Comparison of ENCODE assay signal across 25 cellular contexts in genomic region chr9:110648698-110649097, GRCh38. TPM values are rescaled to one million over a fixed set of nuclear protein-coding genes. Genes with fewer than 3 reads are reported as not detected.
DNase-seq lines count a peak whose midpoint lies in the region; ATAC-seq, FAIRE-seq and TF ChIP-seq lines count a peak whose summit lies in the region.
"Had no signal": no experiment of that assay in that cellular context is flagged by ENCODE, and none has a peak within 500 bp of the region (broad histone marks: within the 10 kb centered on the region; RNA-seq: fewer than 3 reads in every experiment).

No MANE protein-coding gene starts in this region.

- 2% methylated on average over 4 of the region's 4 CpGs for WGBS in K562 (ENCODE audit: insufficient coverage, low coverage, missing lambda C conversion rate)
- 100% methylated on average over 2 of the region's 4 CpGs for WGBS in mesenchymal stem cell

- FAIRE-seq in K562 (lab: Jason Lieb, UNC), result no peak
- FAIRE-seq: GM12891, RCC 7860 had no signal

- H3K23ac ChIP-seq in mesenchymal stem cell (ENCODE audit: low read length in 2 of 2), result no peak overlapping the region

- DNase-seq in NB4 (ENCODE audit: low read depth) (peak; percentile 10), K562 (ENCODE audit: extremely low read depth in 1 of 4, low spot score in 3 of 4) (peak; percentile 1 to 17 (median 11)), mesenchymal stem cell (no peak), hippocampal formation (lab: John Stamatoyannopoulos, UW) (no peak), HPDE6-E6E7 (ENCODE audit: extremely low spot score) (no peak), KBM-7 (no peak)
- DNase-seq in activated CD4-positive, CD25-positive, alpha-beta regulatory T cell treated with anti-CD3 and anti-CD28 coated beads, Interleukin-2, amount 50 U/mL, for 72 hours, result no peak
- DNase-seq: Caco-2; CD4-positive, alpha-beta T cell; DMS 273 treated with DMSO at 0.1 percent for 48 hours; DND-41; H7; MG63; NCI-H1048; NCI-H1417 treated with DMSO at 0.1 percent for 48 hours; NCI-H187; NCI-H446; NCI-H526; OCI-M1; SJCRH30 had no signal

- H3K9me1 ChIP-seq in K562 (ENCODE audit: control insufficient read depth, insufficient read depth, low read length), result no peaks in the 10 kb centered on the region

- ATAC-seq in K562, result no peak

- intact Hi-C loops in K562 (cut with micrococcal nuclease), result no loop called here

- H3K36me3 ChIP-seq in K562 (ENCODE audit: control insufficient read depth, insufficient read depth, low read length) (no peaks in the 10 kb centered on the region), mesenchymal stem cell (ENCODE audit: control insufficient read depth in 1 of 2, insufficient read depth in 2 of 2, low read depth in 1 of 2, low read length in 2 of 2) (no peaks in the 10 kb centered on the region)
- H3K36me3 ChIP-seq: SJCRH30 had no signal

- in situ Hi-C loops in K562 (cut with MboI), result no loop called here
- in situ Hi-C loops in KBM-7 (cut with MboI; ENCODE audit: low pct_unique_long_range_greater_than_20kb, low sequenced_read_pairs), result no loop called here

- H3K9ac ChIP-seq in K562 (ENCODE audit: insufficient read depth in 1 of 2, low read depth in 2 of 2, low read length in 2 of 2), result no peak overlapping the region
- no peak overlapping the region for H3K9ac ChIP-seq in mesenchymal stem cell (ENCODE audit: low read length)

- TF ChIP-seq EP300 in K562 (IDR thresholded peaks at IDR 0.05; ENCODE audit: low read length), result no peak

- TF ChIP-seq CTCF in NB4 (IDR thresholded peaks at IDR 0.05; ENCODE audit: low read depth, low read length) (no peak), K562 (IDR thresholded peaks at IDR 0.05 in 2 of 3, conservative IDR thresholded peaks at IDR 0.05 in 1 of 3; ENCODE audit: insufficient read depth in 2 of 3, low read depth in 1 of 3, low read length in 3 of 3) (no peak)

- H3K9me3 ChIP-seq in K562 (replicated peaks; ENCODE audit: control insufficient read depth, insufficient read depth, low read depth, low read length), result no peaks in the 10 kb centered on the region
- H3K9me3 ChIP-seq in mesenchymal stem cell (ENCODE audit: control insufficient read depth, low read length), result no peaks in the 10 kb centered on the region
- H3K9me3 ChIP-seq: Caco-2, MG63 had no signal

- peak overlapping the region in 1 of 2 experiments; percentile 100 for H3K18ac ChIP-seq in mesenchymal stem cell (ENCODE audit: low read depth in 1 of 2, low read length in 2 of 2)

- H3K27me3 ChIP-seq in K562 (ENCODE audit: control insufficient read depth in 2 of 2, insufficient read depth in 2 of 2, low read length in 2 of 2), result no peaks in the 10 kb centered on the region
- H3K27me3 ChIP-seq in mesenchymal stem cell (ENCODE audit: control insufficient read depth in 1 of 2, insufficient read depth in 1 of 2, low read length in 2 of 2), result no peaks in the 10 kb centered on the region
- H3K27me3 ChIP-seq: MG63, SJCRH30 had no signal

- no peak overlapping the region for H3K14ac ChIP-seq in mesenchymal stem cell (ENCODE audit: low read length in 2 of 2)

- TF ChIP-seq RAD21 in K562 (CRISPR knock-in tag; conservative IDR thresholded peaks at IDR 0.05 in 1 of 2, IDR thresholded peaks at IDR 0.05 in 1 of 2), result no peak

- H4K8ac ChIP-seq in mesenchymal stem cell (ENCODE audit: low read length), result no peak overlapping the region

- TF ChIP-seq POLR2A in NB4 (IDR thresholded peaks at IDR 0.05; ENCODE audit: extremely low read depth, insufficient read length) (no peak), K562 (conservative IDR thresholded peaks at IDR 0.05) (no peak)

- H3K27ac ChIP-seq in K562 (ENCODE audit: extremely low read depth, low read depth, low read length) (no peak overlapping the region), mesenchymal stem cell (ENCODE audit: low read length, poor library complexity, severe bottlenecking) (no peak overlapping the region), temporal lobe (ENCODE audit: low read depth, low read length) (peak overlapping the region; percentile 87)
- H3K27ac ChIP-seq: SJCRH30 had no signal

- peak overlapping the region; percentile 1 for H4K91ac ChIP-seq in mesenchymal stem cell (ENCODE audit: low read length)

- H2BK15ac ChIP-seq in mesenchymal stem cell (ENCODE audit: low read depth, poor library complexity, severe bottlenecking), result no peak overlapping the region

- no TSS peak for BruUV-seq in K562 (replicated peaks; lab: Mats Ljungman, UMichigan)

- no peak overlapping the region for H2AFZ ChIP-seq in K562 (ENCODE audit: low read depth, low read length)
- no peak overlapping the region for H2AFZ ChIP-seq in mesenchymal stem cell (ENCODE audit: low read depth, low read length)

- H2BK120ac ChIP-seq in mesenchymal stem cell (ENCODE audit: low read depth, low read length), result no peak overlapping the region

- H2BK12ac ChIP-seq in mesenchymal stem cell (ENCODE audit: low read length in 2 of 2), result peak overlapping the region in 1 of 2 experiments; percentile 99

- CTCF ChIA-PET in K562 (lab: Yijun Ruan, JAX; ENCODE audit: low intra/inter-chr PET ratio), result no interaction called here

- POLR2A ChIA-PET in K562 (lab: Yijun Ruan, JAX), result no interaction called here

- no peak overlapping the region for H3K4me2 ChIP-seq in K562 (ENCODE audit: insufficient read depth, low read length)
- no peak overlapping the region for H3K4me2 ChIP-seq in mesenchymal stem cell (ENCODE audit: low read length, poor library complexity, severe bottlenecking)

- H3K4me1 ChIP-seq in K562 (replicated peaks in 1 of 2; ENCODE audit: control insufficient read depth in 2 of 2, insufficient read depth in 2 of 2, low read length in 2 of 2) (no peaks in the 10 kb centered on the region), mesenchymal stem cell (ENCODE audit: control insufficient read depth, insufficient read depth, low read depth, low read length) (peaks cover 2% of the 10 kb centered on the region)
- H3K4me1 ChIP-seq: Caco-2 had no signal

- H3K79me1 ChIP-seq in mesenchymal stem cell (replicated peaks; ENCODE audit: low read length, poor library complexity, severe bottlenecking), result no peaks in the 10 kb centered on the region

- H3K79me2 ChIP-seq in K562 (ENCODE audit: control insufficient read depth, insufficient read depth, low read length), result no peaks in the 10 kb centered on the region

- no peak overlapping the region for H2BK5ac ChIP-seq in mesenchymal stem cell (ENCODE audit: low read depth, low read length, poor library complexity, severe bottlenecking)

- H3K4me3 ChIP-seq in NB4 (ENCODE audit: low read depth, low read length), result no peak overlapping the region
- H3K4me3 ChIP-seq in K562, result no peak overlapping the region
- H3K4me3 ChIP-seq in mesenchymal stem cell (ENCODE audit: insufficient read depth in 1 of 2, low read depth in 1 of 2, low read length in 2 of 2), result no peak overlapping the region
- H3K4me3 ChIP-seq: MG63, SJCRH30 had no signal

- no peak overlapping the region for H2AK5ac ChIP-seq in mesenchymal stem cell (ENCODE audit: low read length, severe bottlenecking)

- H4K20me1 ChIP-seq in K562 (replicated peaks; ENCODE audit: control insufficient read depth, insufficient read depth, low read length), result no peaks in the 10 kb centered on the region

- peak overlapping the region in 1 of 2 experiments; percentile 97 for H3K4ac ChIP-seq in mesenchymal stem cell (ENCODE audit: low read depth in 1 of 2, low read length in 2 of 2)

TF ChIP-seq in K562, 482 proteins besides CTCF, POLR2A, EP300 and RAD21 (continues in another document):
- TF ChIP-seq HINFP (tag; conservative IDR thresholded peaks at IDR 0.05; ENCODE audit: low read depth) (no peak), SLC30A9 (CRISPR knock-in tag; IDR thresholded peaks at IDR 0.05) (no peak), PTRF (tag; IDR thresholded peaks at IDR 0.05) (no peak), ZNF165 (CRISPR knock-in tag; IDR thresholded peaks at IDR 0.05; ENCODE audit: borderline replicate concordance) (no peak), NFYB (IDR thresholded peaks at IDR 0.05; ENCODE audit: extremely low read depth, insufficient read length) (peak; percentile 38), NFXL1 (CRISPR knock-in tag; IDR thresholded peaks at IDR 0.05) (no peak), PRPF4 (IDR thresholded peaks at IDR 0.05; ENCODE audit: insufficient read depth, low read depth, low read length, poor library complexity, severe bottlenecking) (no peak)

RNA-seq across cellular contexts. Expression of gene MUSK, which starts 19.9 kb away (rescaled TPM):
- not detected in 2 replicates for total RNA-seq in K562 (2011; cell fraction: chromatin; rRNA removed; ENCODE audit: low replicate concordance)
- total RNA-seq in K562 (2011; cell fraction: nucleolus; rRNA removed), result not detected in 2 replicates
- total RNA-seq in K562 (2011; cell fraction: nucleoplasm; rRNA removed), result not detected in 2 replicates
- total RNA-seq in K562 (2014; rRNA removed), result not detected in 2 replicates
- not detected in 2 replicates for total RNA-seq in K562 (2014; rRNA removed; fragmentation: Illumina TruSeq; extraction: Trizol)
- not detected in 2 replicates for total RNA-seq in K562 (2015; rRNA removed; fragmentation: Illumina TruSeq; extraction: Trizol)
- total RNA-seq in K562 (2021), result not detected in 2 replicates
- not detected in 2 replicates for polyA plus RNA-seq in K562 (2011; rRNA removed)
- not detected in 2 replicates for polyA plus RNA-seq in K562 (2011; cell fraction: cytosol; rRNA removed)
- polyA plus RNA-seq in K562 (2011; cell fraction: nucleus; rRNA removed), result not detected in 2 replicates
- not detected in 2 replicates for polyA plus RNA-seq in K562 (2012)
- polyA plus RNA-seq in K562 (2014; fragmentation: Illumina TruSeq; extraction: Trizol), result not detected in 2 replicates
- not detected for polyA plus RNA-seq in K562 (2014; fragmentation: Nextera tagmentation; extraction: Ambion mirVana)
- not detected in 2 replicates for polyA plus RNA-seq in K562 (2014; rRNA removed)
- not detected in 2 replicates for polyA minus RNA-seq in K562 (2011; rRNA and poly(A)+ RNA removed)
- not detected in 2 replicates for polyA minus RNA-seq in K562 (2011; cell fraction: cytosol; rRNA and poly(A)+ RNA removed)
- polyA minus RNA-seq in K562 (2011; cell fraction: nucleus; rRNA and poly(A)+ RNA removed), result not detected in 2 replicates
- 1.4 TPM for polyA plus RNA-seq in mesenchymal stem cell (2013, experiment 1 of 2)
- 1.3 TPM for polyA plus RNA-seq in mesenchymal stem cell (2013, experiment 2 of 2)
- total RNA-seq in temporal lobe, result 0.25 TPM
- total RNA-seq: A673; Caco-2; CD4-positive, alpha-beta T cell; H7 had no signal
- polyA plus RNA-seq: IgD-negative memory B cell had no signal

Comparison
In these comparisons a context has a peak if more than half of its experiments do, and no peak if none do; other contexts are left out.
1. DNase-seq: peak in NB4 (single experiment) and K562 (4 of 4); none in mesenchymal stem cell (single experiment), hippocampal formation (0 of 2), HPDE6-E6E7 (single experiment), activated CD4-positive, CD25-positive, alpha-beta regulatory T cell treated with anti-CD3 and anti-CD28 coated beads, Interleukin-2, amount 50 U/mL, for 72 hours (single experiment) and KBM-7 (single experiment).